11 cellular contexts compared by ENCODE assay signal in the genomic region with DNA sequence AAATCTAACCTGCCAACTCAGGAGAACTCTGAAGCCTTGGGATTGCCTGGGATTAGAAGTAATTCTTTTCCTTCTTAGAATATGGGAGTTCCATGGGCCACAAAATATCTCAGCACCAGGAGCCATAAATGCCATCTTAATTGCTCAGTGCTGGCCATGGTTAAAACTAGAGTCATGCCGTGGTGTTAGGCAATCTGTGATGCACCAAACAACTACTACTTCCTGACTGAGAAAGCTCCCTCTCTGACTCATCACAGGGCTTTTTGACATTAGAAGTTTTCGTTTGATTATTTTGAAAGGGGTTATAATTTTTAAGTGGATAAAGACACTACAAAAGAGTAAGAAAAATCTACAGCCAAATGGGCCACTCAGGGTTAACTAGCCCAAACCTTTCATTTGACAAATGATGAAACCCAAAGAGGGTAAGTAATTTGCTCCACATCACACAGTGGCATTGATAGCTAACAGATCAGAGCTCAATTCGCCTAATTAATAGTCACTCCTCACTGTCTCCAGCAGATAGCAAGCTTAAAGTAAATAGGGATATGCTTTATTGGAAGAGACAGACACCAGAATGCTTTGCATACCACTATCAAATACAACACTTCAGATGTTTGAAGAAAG.
DNase-seq lines count a peak whose midpoint lies in the region; ATAC-seq and TF ChIP-seq lines count a peak whose summit lies in the region.
"Had no signal": no experiment of that assay in that cellular context is flagged by ENCODE, and none has a peak within 500 bp of the region (broad histone marks: within the 10 kb centered on the region; RNA-seq: fewer than 3 reads in every experiment).

No MANE protein-coding gene starts in this region.

- BruUV-seq in PC-9 (replicated peaks; lab: Mats Ljungman, UMichigan), result no TSS peak

- peaks cover 26% of the 10 kb centered on the region for H3K4me1 ChIP-seq in PC-9 (replicated peaks; ENCODE audit: insufficient read depth)
- H3K4me1 ChIP-seq: tibial artery had no signal

- no peaks in the 10 kb centered on the region; the same call in 1 of the 2 replicates for H3K9me3 ChIP-seq in PC-9 (ENCODE audit: insufficient read depth, low read depth)
- H3K9me3 ChIP-seq: tibial artery had no signal

- H3K36me3 Mint-ChIP-seq in progenitor cell of endocrine pancreas (ENCODE audit: insufficient read depth), result no peaks in the 10 kb centered on the region

- peaks cover 4% of the 10 kb centered on the region for H3K27me3 Mint-ChIP-seq in progenitor cell of endocrine pancreas

- H3F3A ChIP-seq in PC-9 (ENCODE audit: insufficient read depth, low read depth), result peaks cover 8% of the 10 kb centered on the region; the same call in 1 of the 2 replicates

- intact Hi-C loops in PC-9 (cut with micrococcal nuclease; ENCODE audit: unreplicated experiment), result no loop called here

- peaks cover 10% of the 10 kb centered on the region for H3K4me1 Mint-ChIP-seq in progenitor cell of endocrine pancreas (ENCODE audit: low read depth)
- H3K4me1 Mint-ChIP-seq: central memory CD8-positive, alpha-beta T cell had no signal

- H3K4me3 ChIP-seq in PC-9, result no peak overlapping the region
- H3K4me3 ChIP-seq: tibial artery had no signal

- H3K27ac Mint-ChIP-seq in progenitor cell of endocrine pancreas, result no peak overlapping the region

- H3K9me3 Mint-ChIP-seq in progenitor cell of endocrine pancreas (ENCODE audit: low read depth), result no peaks in the 10 kb centered on the region
- H3K9me3 Mint-ChIP-seq: central memory CD8-positive, alpha-beta T cell had no signal

- H2AFZ ChIP-seq in PC-9, result no peak overlapping the region

- H3K36me3 ChIP-seq in PC-9 (ENCODE audit: low read depth), result no peaks in the 10 kb centered on the region
- H3K36me3 ChIP-seq: tibial artery had no signal

- TF ChIP-seq CTCF in PC-9 (conservative IDR thresholded peaks at IDR 0.05) (no peak), progenitor cell of endocrine pancreas (IDR thresholded peaks at IDR 0.05; ENCODE audit: unreplicated experiment) (no peak)

- peak overlapping the region; percentile 40 for H3K27ac ChIP-seq in PC-9
- H3K27ac ChIP-seq: tibial artery had no signal

- CTCF ChIA-PET in PC-9 (lab: Charles Lee), result no interaction called here

- H3K4me2 ChIP-seq in PC-9, result peak overlapping the region; percentile 5; the same call in 1 of the 2 replicates

- H4K20me1 ChIP-seq in PC-9 (ENCODE audit: insufficient read depth), result no peaks in the 10 kb centered on the region

- no peak overlapping the region for H3K4me3 Mint-ChIP-seq in progenitor cell of endocrine pancreas (ENCODE audit: low read depth)
- H3K4me3 Mint-ChIP-seq: central memory CD8-positive, alpha-beta T cell had no signal

- no peaks in the 10 kb centered on the region for H3K79me2 ChIP-seq in PC-9 (ENCODE audit: low read depth)

- no peaks in the 10 kb centered on the region for H3K27me3 ChIP-seq in PC-9 (ENCODE audit: insufficient read depth, low read depth)
- H3K27me3 ChIP-seq: tibial artery had no signal

- H3K9me2 ChIP-seq in PC-9 (ENCODE audit: insufficient read depth), result no peaks in the 10 kb centered on the region

- POLR2A ChIA-PET in PC-9 (lab: Charles Lee; ENCODE audit: unreplicated experiment), result interaction anchor here (0.7 kb wide), 1 partner anchor 932 kb away, joined by 4 read pairs; no protein-coding TSS in a partner anchor

- DNase-seq in GM04503 (ENCODE audit: low read depth) (peak; percentile 47), PC-9 (peak in 1 of 2 experiments; percentile 79), fibroblast of gingiva (ENCODE audit: low read depth) (peak; percentile 49), renal cortical epithelial cell (ENCODE audit: low read depth) (peak; percentile 94), superior temporal gyrus (ENCODE audit: extremely low spot score) (no peak), progenitor cell of endocrine pancreas (ENCODE audit: low spot score, unreplicated experiment) (no peak)
- DNase-seq: NCI-H2107, tibial artery had no signal

- ATAC-seq in activated CD4-positive, CD25-positive, alpha-beta regulatory T cell treated with anti-CD3 and anti-CD28 coated beads, Interleukin-2, amount 50 U/mL, for 24 hours, result no peak
- no peak for ATAC-seq in HG03457 (IDR thresholded peaks at IDR 0.05; ENCODE audit: unreplicated experiment)

Comparison
In these comparisons a context has a peak if more than half of its experiments do, and no peak if none do; other contexts are left out.
1. DNase-seq: peak in GM04503 (single experiment), fibroblast of gingiva (single experiment) and renal cortical epithelial cell (single experiment); none in superior temporal gyrus (single experiment) and progenitor cell of endocrine pancreas (single experiment).